ENCODE assay signal across 8 cellular contexts in the genomic region with DNA sequence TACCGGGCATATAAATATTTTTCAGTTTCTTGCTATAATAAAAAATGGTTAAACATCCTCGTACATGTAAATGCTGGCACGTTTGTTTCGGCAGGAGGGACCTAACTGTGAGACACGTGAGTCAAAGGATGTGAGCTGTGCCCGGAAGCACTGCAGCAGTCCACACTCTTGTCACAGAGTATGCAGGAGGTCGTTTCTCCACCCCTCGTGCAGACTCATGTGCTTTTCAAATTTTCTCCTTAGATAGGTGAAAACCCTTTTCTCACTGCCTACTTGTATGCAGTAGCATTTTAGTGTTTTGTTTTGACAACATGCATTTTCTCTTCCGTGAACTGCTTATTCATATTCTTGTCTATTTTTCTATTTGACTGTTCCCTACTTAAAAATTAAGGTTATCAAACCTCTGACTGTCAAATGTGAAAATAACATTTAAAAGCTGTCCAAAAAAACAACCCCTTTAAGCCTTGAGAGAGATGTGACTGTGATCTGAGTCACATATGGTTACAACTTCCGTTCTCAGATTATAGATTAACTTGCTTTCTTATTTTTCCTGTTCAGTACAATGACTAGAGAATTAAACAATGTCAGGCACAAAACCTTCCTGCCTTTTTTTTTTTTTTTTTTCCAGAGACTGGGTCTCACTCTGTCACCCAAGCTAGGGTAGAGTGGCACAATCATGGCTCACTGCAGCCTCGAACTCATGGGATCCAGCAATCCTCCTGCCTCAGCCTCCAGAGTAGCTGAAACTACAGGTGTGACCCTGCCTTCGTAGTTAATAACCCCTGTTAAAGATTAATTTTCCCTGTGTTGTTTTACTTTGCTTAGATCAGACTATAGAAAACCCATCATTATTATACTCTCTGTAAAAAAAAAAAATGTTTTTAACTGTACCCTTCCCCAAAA. TPM values are rescaled to one million over a fixed set of nuclear protein-coding genes. Genes with fewer than 3 reads are reported as not detected.
DNase-seq lines count a peak whose midpoint lies in the region; TF ChIP-seq lines count a peak whose summit lies in the region.

No MANE protein-coding gene starts in this region.

- CTCF ChIA-PET in PC-9 (lab: Charles Lee): no interaction called here

- no peaks in the 10 kb centered on the region for H4K20me1 ChIP-seq in PC-9 (ENCODE audit: insufficient read depth)

- H2AFZ ChIP-seq in PC-9: no peak overlapping the region

- intact Hi-C loops in PC-9 (cut with micrococcal nuclease; ENCODE audit: unreplicated experiment): no loop called here

- no peak for TF ChIP-seq CTCF in GM12865 (IDR thresholded peaks at IDR 0.05; ENCODE audit: insufficient read depth, low read depth, low read length, missing control alignments)
- no peak for TF ChIP-seq CTCF in PC-9 (conservative IDR thresholded peaks at IDR 0.05)

- BruUV-seq in PC-9 (replicated peaks; lab: Mats Ljungman, UMichigan): no TSS peak

- H3K4me2 ChIP-seq in PC-9: no peak overlapping the region

- no peaks in the 10 kb centered on the region for H3K9me2 ChIP-seq in PC-9 (ENCODE audit: insufficient read depth)

- DNase-seq in GM12865 (ENCODE audit: low read depth) (peak; percentile 59), HCEC 1CT (peak; percentile 53), PC-9 (peak in 1 of 2 experiments; percentile 13), amniotic epithelial cell (ENCODE audit: low read depth) (peak; percentile 12), NCI-H1694 treated with DMSO at 0.1 percent for 48 hours (lab: John Stamatoyannopoulos, UW) (no peak), NCI-H345 treated with DMSO at 0.1 percent for 48 hours (lab: John Stamatoyannopoulos, UW; ENCODE audit: unreplicated experiment) (no peak), OCI-M1 (lab: John Stamatoyannopoulos, UW) (no peak)
- DNase-seq in stimulated activated CD4-positive, alpha-beta T cell treated with anti-CD3 and anti-CD28 coated beads, Interleukin-12 subunit alpha, Interleukin-12 subunit beta, amount 100 ng/mL, for 24 hours (ENCODE audit: low read depth in 2 of 2): peak; percentile 25 to 26

- POLR2A ChIA-PET in PC-9 (lab: Charles Lee; ENCODE audit: unreplicated experiment): no interaction called here

- H3F3A ChIP-seq in PC-9 (ENCODE audit: insufficient read depth, low read depth): no peaks in the 10 kb centered on the region

- peak overlapping the region; percentile 12; the same call in 1 of the 2 replicates for H3K27ac ChIP-seq in PC-9

- H3K4me3 ChIP-seq in GM12865 (ENCODE audit: low read depth, low read length) (no peak overlapping the region), PC-9 (no peak overlapping the region)

- no peaks in the 10 kb centered on the region for H3K4me1 ChIP-seq in PC-9 (replicated peaks; ENCODE audit: insufficient read depth)

- H3K36me3 ChIP-seq in PC-9 (ENCODE audit: low read depth): no peaks in the 10 kb centered on the region

- no peaks in the 10 kb centered on the region for H3K79me2 ChIP-seq in PC-9 (ENCODE audit: low read depth)

- no peaks in the 10 kb centered on the region for H3K9me3 ChIP-seq in PC-9 (ENCODE audit: insufficient read depth, low read depth)

- no peaks in the 10 kb centered on the region for H3K27me3 ChIP-seq in PC-9 (ENCODE audit: insufficient read depth, low read depth)

RNA-seq across cellular contexts. Expression of gene DPY19L1, which starts 45.1 kb away (rescaled TPM):
- 28.9 and 32.8 TPM in 2 replicates for total RNA-seq in PC-9 (2021)

Comparison
In these comparisons a context has a peak if more than half of its experiments do, and no peak if none do; other contexts are left out.
1. DNase-seq: peak in GM12865 (single experiment), HCEC 1CT (single experiment), amniotic epithelial cell (single experiment) and stimulated activated CD4-positive, alpha-beta T cell treated with anti-CD3 and anti-CD28 coated beads, Interleukin-12 subunit alpha, Interleukin-12 subunit beta, amount 100 ng/mL, for 24 hours (2 of 2); none in NCI-H1694 treated with DMSO at 0.1 percent for 48 hours (single experiment), NCI-H345 treated with DMSO at 0.1 percent for 48 hours (single experiment) and OCI-M1 (single experiment).